Comparison of ENCODE assay signal across 26 cellular contexts in genomic region chr6:108832738-108833137, GRCh38. TPM values are rescaled to one million over a fixed set of nuclear protein-coding genes. Genes with fewer than 3 reads are reported as not detected.
DNase-seq lines count a peak whose midpoint lies in the region; ATAC-seq, FAIRE-seq and TF ChIP-seq lines count a peak whose summit lies in the region.
"Had no signal": no experiment of that assay in that cellular context is flagged by ENCODE, and none has a peak within 500 bp of the region (broad histone marks: within the 10 kb centered on the region; RNA-seq: fewer than 3 reads in every experiment).

No MANE protein-coding gene starts in this region.

- H3K27me3 ChIP-seq in astrocyte (ENCODE audit: insufficient read depth, low read length) = no peaks in the 10 kb centered on the region
- H3K27me3 ChIP-seq in spleen (replicated peaks in 1 of 7) = no peaks in the 10 kb centered on the region
- H3K27me3 ChIP-seq: BE2C, BLaER1 had no signal

- FAIRE-seq in astrocyte (lab: Jason Lieb, UNC) = no peak
- FAIRE-seq in HTR-8/SVneo (lab: Jason Lieb, UNC) = no peak
- FAIRE-seq: A204.1, GM12878, GM12892, GM18507, GM19239 had no signal

- 95 to 97% (median 97%) methylated on average over 8 of the region's 8 CpGs for WGBS in spleen, 5 donors

- no peaks in the 10 kb centered on the region for H3K79me2 ChIP-seq in astrocyte (ENCODE audit: insufficient read depth, low read length)

- H3K9me3 ChIP-seq in astrocyte (ENCODE audit: insufficient read depth, low read depth, low read length) (no peaks in the 10 kb centered on the region), spleen (no peaks in the 10 kb centered on the region)
- H3K9me3 ChIP-seq: BE2C, BLaER1 had no signal

- no peaks in the 10 kb centered on the region for H3K36me3 Mint-ChIP-seq in astrocyte (ENCODE audit: low read depth, unreplicated experiment)
- H3K36me3 Mint-ChIP-seq: CD4-positive, alpha-beta memory T cell; CD4-positive, CD25-positive, alpha-beta regulatory T cell; CD8-positive, alpha-beta memory T cell had no signal

- no peaks in the 10 kb centered on the region for H3K9me3 Mint-ChIP-seq in astrocyte (ENCODE audit: unreplicated experiment)
- H3K9me3 Mint-ChIP-seq: CD4-positive, alpha-beta memory T cell; CD8-positive, alpha-beta memory T cell had no signal

- H3K36me3 ChIP-seq in astrocyte (ENCODE audit: insufficient read depth, low read length) = no peaks in the 10 kb centered on the region
- H3K36me3 ChIP-seq in spleen = no peaks in the 10 kb centered on the region
- H3K36me3 ChIP-seq: BE2C, BLaER1 had no signal

- peaks cover under 1% of the 10 kb centered on the region for H3K27me3 Mint-ChIP-seq in astrocyte (ENCODE audit: low read depth, unreplicated experiment)
- H3K27me3 Mint-ChIP-seq: CD4-positive, alpha-beta memory T cell had no signal

- H3K4me1 ChIP-seq in astrocyte (ENCODE audit: insufficient read depth, low read length) (no peaks in the 10 kb centered on the region), spleen (peaks cover 5 to 24% (median 18%) of the 10 kb centered on the region in 6 donors)

- H2AFZ ChIP-seq in astrocyte (ENCODE audit: low read depth, low read length) = no peak overlapping the region

- H3K4me3 Mint-ChIP-seq in astrocyte (ENCODE audit: unreplicated experiment) = no peak overlapping the region
- H3K4me3 Mint-ChIP-seq: CD14-positive monocyte; CD4-positive, alpha-beta memory T cell; CD4-positive, CD25-positive, alpha-beta regulatory T cell; CD8-positive, alpha-beta memory T cell had no signal

- no peaks in the 10 kb centered on the region for H4K20me1 ChIP-seq in astrocyte (ENCODE audit: insufficient read depth, low read length)
- H4K20me1 ChIP-seq: BLaER1 had no signal

- peak overlapping the region; percentile 21 for H3K4me2 ChIP-seq in astrocyte (ENCODE audit: low read length)
- H3K4me2 ChIP-seq: BLaER1 had no signal

- TF ChIP-seq CTCF in astrocyte (IDR thresholded peaks at IDR 0.05; ENCODE audit: insufficient read depth, low read depth, low read length) = no peak
- TF ChIP-seq CTCF in spleen (IDR thresholded peaks at IDR 0.05 in 8 of 11, conservative IDR thresholded peaks at IDR 0.05 in 3 of 11) = no peak

- H3K4me3 ChIP-seq in astrocyte (ENCODE audit: insufficient read depth, low read depth, low read length) (no peak overlapping the region), spleen (no peak overlapping the region)
- H3K4me3 ChIP-seq: BLaER1, GM12878 had no signal

- DNase-seq in astrocyte (ENCODE audit: low read depth) (no peak), dedifferentiated amniotic fluid mesenchymal stem cell (ENCODE audit: extremely low spot score) (peak; percentile 11), spleen (peak; percentile 33), HTR-8/SVneo (ENCODE audit: insufficient read length, low spot score) (no peak)
- DNase-seq: 8988T; ACHN; BE2C; C1 segment of cervical spinal cord; CD4-positive, alpha-beta memory T cell; CD4-positive, CD25-positive, alpha-beta regulatory T cell; CD8-positive, alpha-beta memory T cell; COR-L47; DMS 273 treated with DMSO at 0.1 percent for 48 hours; DMS153; DMS53; DMS79; DND-41; GDM1 had no signal

- intact Hi-C loops in spleen (cut with DNase I; ENCODE audit: low total_unique reads) = loop anchor here (10.0 kb wide), 2 partner anchors 48 to 288 kb away; no protein-coding TSS in a partner anchor

- H3K27ac ChIP-seq in astrocyte (ENCODE audit: low read depth, low read length) = no peak overlapping the region
- no peak overlapping the region for H3K27ac ChIP-seq in spleen
- H3K27ac ChIP-seq: BLaER1 had no signal

- no peak overlapping the region for H3K27ac Mint-ChIP-seq in astrocyte (ENCODE audit: unreplicated experiment)
- H3K27ac Mint-ChIP-seq: CD4-positive, alpha-beta memory T cell; CD4-positive, CD25-positive, alpha-beta regulatory T cell had no signal

- peaks cover 13% of the 10 kb centered on the region for H3K4me1 Mint-ChIP-seq in astrocyte (ENCODE audit: low read depth, unreplicated experiment)

- no peak for TF ChIP-seq POLR2A in spleen (IDR thresholded peaks at IDR 0.05)

- H3K9ac ChIP-seq in astrocyte (ENCODE audit: low read length) = no peak overlapping the region
- H3K9ac ChIP-seq: BLaER1 had no signal

- no peak for ATAC-seq in GM19324 (IDR thresholded peaks at IDR 0.05; ENCODE audit: low FRiP score, unreplicated experiment)
- ATAC-seq: GM12878 had no signal

RNA-seq across cellular contexts. Expression of gene ARMC2, which starts 15.5 kb away (rescaled TPM):
- total RNA-seq in astrocyte (5.2 and 7.1 TPM in 2 replicates), spleen (10 to 100 TPM in 2 of 7 donors, 1 to 10 TPM in 5; 4.3 to 12.2 (median 6.6) TPM)
- polyA plus RNA-seq in spleen = 1 to 10 TPM; 1.4 to 2.1 (median 1.5) TPM
- total RNA-seq: GM12878 had no signal

Comparison
In these comparisons a context has a peak if more than half of its experiments do, and no peak if none do; other contexts are left out.
1. DNase-seq: peak in dedifferentiated amniotic fluid mesenchymal stem cell (single experiment) and spleen (single experiment); none in astrocyte (single experiment) and HTR-8/SVneo (single experiment).